9 cellular contexts compared by ENCODE assay signal in genomic region chr9:109967651-109968331, GRCh38.
A peak's percentile ranks its signal among the peaks of the same experiment; 100 is the strongest.
DNase-seq lines count a peak whose midpoint lies in the region; ATAC-seq, FAIRE-seq and TF ChIP-seq lines count a peak whose summit lies in the region.
"Had no signal": no experiment of that assay in that cellular context is flagged by ENCODE, and none has a peak within 500 bp of the region (broad histone marks: within the 10 kb centered on the region; RNA-seq: fewer than 3 reads in every experiment).

No MANE protein-coding gene starts in this region.

- H3K4me1 Mint-ChIP-seq in activated CD4-positive, alpha-beta T cell treated with anti-CD3 and anti-CD28 coated beads, Interleukin-2, amount 10 ng/mL, durations not matched to agents 24 days and 14 days, result peaks cover 77% of the 10 kb centered on the region
- H3K4me1 Mint-ChIP-seq in activated B cell treated with CpG ODN at 0.5 μM for 24 hours, result peaks cover 92% of the 10 kb centered on the region

- DNase-seq in activated CD4-positive, alpha-beta T cell treated with anti-CD3 and anti-CD28 coated beads, Interleukin-2, amount 10 ng/mL, durations not matched to agents 24 days and 14 days, result peak; percentile 80
- no peak for DNase-seq in activated CD4-positive, alpha-beta T cell treated with anti-CD3 and anti-CD28 coated beads, Interleukin-2, amount 50 U/mL, for 48 hours
- DNase-seq in activated B cell treated with CpG ODN at 0.5 μM for 24 hours (no peak), posterior vena cava (ENCODE audit: low spot score) (no peak), HTR-8/SVneo (ENCODE audit: insufficient read length, low spot score) (no peak)
- no peak for DNase-seq in activated CD4-positive, CD25-positive, alpha-beta regulatory T cell treated with anti-CD3 and anti-CD28 coated beads, Interleukin-2, amount 50 U/mL, for 72 hours

- peak overlapping the region in 13 of 21 experiments; percentile 0 to 87 (median 48) for H3K27ac ChIP-seq in skin epidermis

- POLR2A ChIA-PET in activated B cell treated with CpG ODN at 0.5 μM for 24 hours (lab: Charles Lee), result interaction anchor here (0.6 to 17.2 kb wide), 27 partner anchors 10 to 289 kb away, joined by 3 to 704 read pairs (median 6); partner anchors contain the start of gene TXN

- H3K36me3 Mint-ChIP-seq in activated CD4-positive, alpha-beta T cell treated with anti-CD3 and anti-CD28 coated beads, Interleukin-2, amount 10 ng/mL, durations not matched to agents 24 days and 14 days (ENCODE audit: low read depth), result peaks cover 7% of the 10 kb centered on the region
- H3K36me3 Mint-ChIP-seq in activated B cell treated with CpG ODN at 0.5 μM for 24 hours (ENCODE audit: low read depth), result no peaks in the 10 kb centered on the region

- peaks cover 4% of the 10 kb centered on the region for H3K9me3 Mint-ChIP-seq in activated CD4-positive, alpha-beta T cell treated with anti-CD3 and anti-CD28 coated beads, Interleukin-2, amount 10 ng/mL, durations not matched to agents 24 days and 14 days
- H3K9me3 Mint-ChIP-seq in activated B cell treated with CpG ODN at 0.5 μM for 24 hours, result no peaks in the 10 kb centered on the region

- peaks cover 5% of the 10 kb centered on the region for H3K27me3 Mint-ChIP-seq in activated CD4-positive, alpha-beta T cell treated with anti-CD3 and anti-CD28 coated beads, Interleukin-2, amount 10 ng/mL, durations not matched to agents 24 days and 14 days
- H3K27me3 Mint-ChIP-seq in activated B cell treated with CpG ODN at 0.5 μM for 24 hours, result no peaks in the 10 kb centered on the region

- FAIRE-seq in HTR-8/SVneo (lab: Jason Lieb, UNC), result no peak
- FAIRE-seq: A204.1 had no signal

- ATAC-seq in HG02885 (IDR thresholded peaks at IDR 0.05; ENCODE audit: poor library complexity, unreplicated experiment), result peak; percentile 43
- peak; percentile 18 for ATAC-seq in activated B cell treated with CpG ODN at 0.5 μM for 24 hours (ENCODE audit: low read depth)

- peak overlapping the region; percentile 54 for H3K4me3 Mint-ChIP-seq in activated CD4-positive, alpha-beta T cell treated with anti-CD3 and anti-CD28 coated beads, Interleukin-2, amount 10 ng/mL, durations not matched to agents 24 days and 14 days
- H3K4me3 Mint-ChIP-seq in activated B cell treated with CpG ODN at 0.5 μM for 24 hours, result peak overlapping the region; percentile 65

- no peak for TF ChIP-seq CTCF in activated B cell treated with CpG ODN at 0.5 μM for 24 hours (IDR thresholded peaks at IDR 0.05)

- H3K4me3 ChIP-seq in skin epidermis, result no peak overlapping the region

- CTCF ChIA-PET in activated B cell treated with CpG ODN at 0.5 μM for 24 hours (lab: Charles Lee), result interaction anchor here (1.0 to 6.8 kb wide), 15 partner anchors 9 to 185 kb away, joined by 3 to 114 read pairs (median 5); no protein-coding TSS in a partner anchor

- intact Hi-C loops in activated CD4-positive, alpha-beta T cell treated with anti-CD3 and anti-CD28 coated beads, Interleukin-2, amount 10 ng/mL, durations not matched to agents 24 days and 14 days (cut with micrococcal nuclease), result loop anchor here (1.0 kb wide), 3 partner anchors 16 to 181 kb away; no protein-coding TSS in a partner anchor
- intact Hi-C loops in activated B cell treated with CpG ODN at 0.5 μM for 24 hours (cut with micrococcal nuclease) (loop anchor here (1.0 kb wide), 5 partner anchors 8 to 81 kb away; no protein-coding TSS in a partner anchor), posterior vena cava (cut with DNase I) (no loop called here)

- peak overlapping the region; percentile 91 for H3K27ac Mint-ChIP-seq in activated CD4-positive, alpha-beta T cell treated with anti-CD3 and anti-CD28 coated beads, Interleukin-2, amount 10 ng/mL, durations not matched to agents 24 days and 14 days
- H3K27ac Mint-ChIP-seq in activated B cell treated with CpG ODN at 0.5 μM for 24 hours, result peak overlapping the region; percentile 98

Comparison
In these comparisons a context has a peak if more than half of its experiments do, and no peak if none do; other contexts are left out.
1. intact Hi-C loops: an anchor here in activated CD4-positive, alpha-beta T cell treated with anti-CD3 and anti-CD28 coated beads, Interleukin-2, amount 10 ng/mL, durations not matched to agents 24 days and 14 days (1.0 kb wide) and activated B cell treated with CpG ODN at 0.5 μM for 24 hours (1.0 kb wide); none called in posterior vena cava.